In genomic region chr9:4228606-4229005, GRCh38 we compare ENCODE assay signal across 8 cellular contexts.
DNase-seq lines count a peak whose midpoint lies in the region; ATAC-seq, FAIRE-seq and TF ChIP-seq lines count a peak whose summit lies in the region.

No MANE protein-coding gene starts in this region.

- ATAC-seq in GM19467 (IDR thresholded peaks at IDR 0.05; ENCODE audit: unreplicated experiment) = no peak
- no peak for ATAC-seq in GM19452 (IDR thresholded peaks at IDR 0.05; ENCODE audit: unreplicated experiment)

- H3K27me3 Mint-ChIP-seq in osteocyte (ENCODE audit: unreplicated experiment) = no peaks in the 10 kb centered on the region
- H3K27me3 Mint-ChIP-seq in activated naive CD8-positive, alpha-beta T cell treated with anti-CD3 and anti-CD28 coated beads for 36 hours = peaks cover 14% of the 10 kb centered on the region

- H3K27ac Mint-ChIP-seq in osteocyte (ENCODE audit: unreplicated experiment) = no peak overlapping the region
- H3K27ac Mint-ChIP-seq in activated naive CD8-positive, alpha-beta T cell treated with anti-CD3 and anti-CD28 coated beads for 36 hours = no peak overlapping the region

- H3K9ac ChIP-seq in MM.1S (ENCODE audit: low read length) = no peak overlapping the region

- H3K9me2 ChIP-seq in MM.1S (replicated peaks; ENCODE audit: insufficient read depth, low read length) = no peaks in the 10 kb centered on the region

- no peak overlapping the region for H3K4me3 Mint-ChIP-seq in osteocyte (ENCODE audit: unreplicated experiment)
- no peak overlapping the region for H3K4me3 Mint-ChIP-seq in activated naive CD8-positive, alpha-beta T cell treated with anti-CD3 and anti-CD28 coated beads for 36 hours

- H3F3A ChIP-seq in MM.1S (ENCODE audit: insufficient read depth, low read length) = no peaks in the 10 kb centered on the region

- no peak overlapping the region for H3K4me3 ChIP-seq in MM.1S (ENCODE audit: low read length)

- DNase-seq in MM.1S = no peak
- DNase-seq in dermis microvascular lymphatic vessel endothelial cell (ENCODE audit: low read depth in 2 of 2) = peak; percentile 36 to 39
- DNase-seq in osteocyte (ENCODE audit: extremely low spot score, unreplicated experiment) = no peak
- DNase-seq in GM12891 (ENCODE audit: insufficient read length, low spot score) = no peak
- DNase-seq in activated naive CD8-positive, alpha-beta T cell treated with anti-CD3 and anti-CD28 coated beads for 36 hours = no peak

- peaks cover 41% of the 10 kb centered on the region for H3K4me1 Mint-ChIP-seq in osteocyte (ENCODE audit: unreplicated experiment)
- peaks cover 44% of the 10 kb centered on the region for H3K4me1 Mint-ChIP-seq in activated naive CD8-positive, alpha-beta T cell treated with anti-CD3 and anti-CD28 coated beads for 36 hours

- no peak for FAIRE-seq in GM12891 (lab: Jason Lieb, UNC)

- H3K36me3 ChIP-seq in MM.1S (replicated peaks; ENCODE audit: insufficient read depth, low read length) = no peaks in the 10 kb centered on the region

- no peak overlapping the region for H3K27ac ChIP-seq in MM.1S (ENCODE audit: low read length)

- H3K4me2 ChIP-seq in MM.1S (ENCODE audit: low read depth, low read length) = no peak overlapping the region

- no peaks in the 10 kb centered on the region for H3K79me2 ChIP-seq in MM.1S (ENCODE audit: low read length)

- no peaks in the 10 kb centered on the region for H4K20me1 ChIP-seq in MM.1S (ENCODE audit: insufficient read depth, low read length)

- H3K36me3 Mint-ChIP-seq in osteocyte (ENCODE audit: unreplicated experiment) = peaks cover 2% of the 10 kb centered on the region
- H3K36me3 Mint-ChIP-seq in activated naive CD8-positive, alpha-beta T cell treated with anti-CD3 and anti-CD28 coated beads for 36 hours = peaks cover 2% of the 10 kb centered on the region

- H3K4me1 ChIP-seq in MM.1S (ENCODE audit: low read length) = no peaks in the 10 kb centered on the region

- TF ChIP-seq CTCF in GM12873 (IDR thresholded peaks at IDR 0.05; ENCODE audit: insufficient read depth, low read depth, low read length, missing control alignments) = peak; percentile 47
- TF ChIP-seq CTCF in MM.1S (IDR thresholded peaks at IDR 0.05; ENCODE audit: low read length) = peak; percentile 42
- peak; percentile 78 for TF ChIP-seq CTCF in osteocyte (IDR thresholded peaks at IDR 0.05)

- TF ChIP-seq POLR2A in GM12891 (IDR thresholded peaks at IDR 0.05; ENCODE audit: low read depth, low read length) = no peak

- H2AFZ ChIP-seq in MM.1S (ENCODE audit: low read length) = no peak overlapping the region

- H3K9me3 Mint-ChIP-seq in osteocyte (ENCODE audit: unreplicated experiment) = peaks cover 6% of the 10 kb centered on the region
- H3K9me3 Mint-ChIP-seq in activated naive CD8-positive, alpha-beta T cell treated with anti-CD3 and anti-CD28 coated beads for 36 hours = peaks cover 1% of the 10 kb centered on the region

- H3K9me3 ChIP-seq in MM.1S (replicated peaks; ENCODE audit: insufficient read depth, low read length) = no peaks in the 10 kb centered on the region

- H3K27me3 ChIP-seq in MM.1S (replicated peaks; ENCODE audit: insufficient read depth, low read length) = no peaks in the 10 kb centered on the region

TF ChIP-seq in GM12891, 5 proteins besides CTCF, POLR2A, EP300 and RAD21:
- TF ChIP-seq SPI1 (IDR thresholded peaks at IDR 0.05; ENCODE audit: low read depth, low read length) (no peak), TAF1 (IDR thresholded peaks at IDR 0.05; ENCODE audit: low read depth, low read length) (no peak), POLR2AphosphoS5 (IDR thresholded peaks at IDR 0.05; ENCODE audit: low read depth, low read length) (no peak), POU2F2 (IDR thresholded peaks at IDR 0.05; ENCODE audit: low read depth, low read length) (no peak), PAX5 (IDR thresholded peaks at IDR 0.05; ENCODE audit: insufficient read depth, low read length, severe bottlenecking) (no peak)

Comparison
In these comparisons a context has a peak if more than half of its experiments do, and no peak if none do; other contexts are left out.
1. DNase-seq: peak in dermis microvascular lymphatic vessel endothelial cell (2 of 2); none in MM.1S (single experiment), osteocyte (single experiment), GM12891 (single experiment) and activated naive CD8-positive, alpha-beta T cell treated with anti-CD3 and anti-CD28 coated beads for 36 hours (single experiment).
2. Peak in every context shown above with its lines, with median percentiles within 50 percentile points of each other: CTCF ChIP-seq.